In the genomic region with DNA sequence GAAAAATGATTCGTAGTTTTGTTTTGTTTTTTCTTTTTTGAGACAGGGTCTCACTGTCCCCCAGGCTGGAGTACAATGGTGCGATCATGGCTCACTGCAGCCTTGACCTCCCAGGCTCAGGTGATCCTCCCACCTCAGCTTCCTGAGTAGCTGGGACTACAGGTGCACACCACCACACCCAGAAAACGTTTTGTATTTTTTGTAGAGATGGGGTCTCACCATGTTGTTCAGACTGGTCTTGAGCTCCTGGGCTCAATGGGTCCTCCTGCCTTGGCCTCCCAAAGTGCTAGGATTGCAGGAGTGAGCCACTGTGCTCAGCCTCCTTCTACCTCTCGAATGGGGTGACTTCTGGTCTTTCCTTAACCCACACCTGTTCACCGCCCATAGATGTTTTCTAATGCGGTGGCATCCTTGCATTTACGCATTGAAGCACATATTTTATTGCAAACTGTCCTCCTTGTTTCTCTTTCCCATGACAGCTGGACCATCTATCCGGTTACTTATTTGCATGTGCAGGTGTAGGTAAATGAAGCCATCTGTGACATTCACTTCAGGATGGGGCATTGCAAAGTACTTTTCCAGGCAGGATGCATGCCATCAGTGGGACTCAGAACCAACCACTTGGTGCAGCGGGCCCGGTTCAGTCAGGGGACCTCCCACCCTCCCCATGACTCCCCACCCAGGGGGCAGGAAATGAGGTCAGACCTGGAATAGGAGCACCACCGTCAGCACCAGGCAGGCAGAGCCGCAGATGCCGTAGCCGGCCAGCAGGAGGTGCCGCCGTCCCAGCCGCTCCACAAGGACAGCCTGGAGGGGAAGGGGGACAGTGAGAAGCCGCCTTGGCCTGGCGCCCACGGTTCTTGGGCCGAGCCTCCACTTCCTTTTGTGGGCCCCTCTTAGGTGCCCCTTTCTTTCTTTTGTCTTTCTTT, we compare ENCODE assay signal across 9 cellular contexts. TPM values are rescaled to one million over a fixed set of nuclear protein-coding genes. Genes with fewer than 3 reads are reported as not detected.
DNase-seq lines count a peak whose midpoint lies in the region; ATAC-seq and TF ChIP-seq lines count a peak whose summit lies in the region.
"Had no signal": no experiment of that assay in that cellular context is flagged by ENCODE, and none has a peak within 500 bp of the region (broad histone marks: within the 10 kb centered on the region; RNA-seq: fewer than 3 reads in every experiment).

No MANE protein-coding gene starts in this region.

- H3K4me1 ChIP-seq in BE2C: no peaks in the 10 kb centered on the region

- H3K4me3 ChIP-seq in kidney epithelial cell (ENCODE audit: low read depth, low read length) (no peak overlapping the region), BE2C (ENCODE audit: low read depth, low read length) (no peak overlapping the region)

- TF ChIP-seq CTCF in kidney epithelial cell (IDR thresholded peaks at IDR 0.05; ENCODE audit: insufficient read depth, low read length, poor library complexity, severe bottlenecking) (peak; percentile 63), BE2C (IDR thresholded peaks at IDR 0.05; ENCODE audit: low read depth, low read length) (no peak; the same call in 1 of the 2 replicates)

- no peaks in the 10 kb centered on the region for H3K36me3 Mint-ChIP-seq in activated naive CD8-positive, alpha-beta T cell treated with anti-CD3 and anti-CD28 coated beads, Interleukin-2, amount 10 ng/mL, durations not matched to agents 7 days and 5 days
- peaks cover 3% of the 10 kb centered on the region for H3K36me3 Mint-ChIP-seq in effector memory CD8-positive, alpha-beta T cell (ENCODE audit: insufficient read depth)

- H3K36me3 ChIP-seq in kidney epithelial cell (ENCODE audit: control insufficient read depth, insufficient read depth, low read length) (no peaks in the 10 kb centered on the region), BE2C (no peaks in the 10 kb centered on the region)

- in situ Hi-C loops in KBM-7 (cut with MboI; ENCODE audit: low pct_unique_long_range_greater_than_20kb, low sequenced_read_pairs): no loop called here

- no peak overlapping the region for H3K4me3 Mint-ChIP-seq in activated naive CD8-positive, alpha-beta T cell treated with anti-CD3 and anti-CD28 coated beads, Interleukin-2, amount 10 ng/mL, durations not matched to agents 7 days and 5 days
- no peak overlapping the region for H3K4me3 Mint-ChIP-seq in effector memory CD8-positive, alpha-beta T cell

- DNase-seq in GM03348 (ENCODE audit: low spot score) (peak; percentile 80), KBM-7 (peak; percentile 71), kidney epithelial cell (ENCODE audit: low read depth) (no peak), BE2C (no peak), SKM-1 treated with dmso at 0.1 percent for 144 hours (lab: John Stamatoyannopoulos, UW; ENCODE audit: unreplicated experiment) (no peak), NCI-H345 (lab: John Stamatoyannopoulos, UW) (no peak)
- peak; percentile 55 for DNase-seq in activated naive CD8-positive, alpha-beta T cell treated with anti-CD3 and anti-CD28 coated beads, Interleukin-2, amount 10 ng/mL, durations not matched to agents 7 days and 5 days
- DNase-seq in effector memory CD8-positive, alpha-beta T cell: no peak

- peaks cover 12% of the 10 kb centered on the region for H3K27me3 Mint-ChIP-seq in activated naive CD8-positive, alpha-beta T cell treated with anti-CD3 and anti-CD28 coated beads, Interleukin-2, amount 10 ng/mL, durations not matched to agents 7 days and 5 days
- peaks cover 8 to 41% of the 10 kb centered on the region in 2 donors for H3K27me3 Mint-ChIP-seq in effector memory CD8-positive, alpha-beta T cell

- ATAC-seq in activated naive CD8-positive, alpha-beta T cell treated with anti-CD3 and anti-CD28 coated beads, Interleukin-2, amount 10 ng/mL, durations not matched to agents 7 days and 5 days (ENCODE audit: low read depth): peak; percentile 31
- ATAC-seq in effector memory CD8-positive, alpha-beta T cell (replicated peaks): no peak

- H3K9me3 Mint-ChIP-seq in activated naive CD8-positive, alpha-beta T cell treated with anti-CD3 and anti-CD28 coated beads, Interleukin-2, amount 10 ng/mL, durations not matched to agents 7 days and 5 days: no peaks in the 10 kb centered on the region
- no peaks in the 10 kb centered on the region for H3K9me3 Mint-ChIP-seq in effector memory CD8-positive, alpha-beta T cell

- no peak overlapping the region for H3K27ac Mint-ChIP-seq in activated naive CD8-positive, alpha-beta T cell treated with anti-CD3 and anti-CD28 coated beads, Interleukin-2, amount 10 ng/mL, durations not matched to agents 7 days and 5 days
- H3K27ac Mint-ChIP-seq in effector memory CD8-positive, alpha-beta T cell: no peak overlapping the region

- H3K27me3 ChIP-seq in kidney epithelial cell (ENCODE audit: control insufficient read depth, insufficient read depth, low read length) (peaks cover 2% of the 10 kb centered on the region), BE2C (no peaks in the 10 kb centered on the region)

- POLR2A ChIA-PET in activated naive CD8-positive, alpha-beta T cell treated with anti-CD3 and anti-CD28 coated beads, Interleukin-2, amount 10 ng/mL, durations not matched to agents 7 days and 5 days (lab: Charles Lee): no interaction called here

- peaks cover 5% of the 10 kb centered on the region for H3K4me1 Mint-ChIP-seq in activated naive CD8-positive, alpha-beta T cell treated with anti-CD3 and anti-CD28 coated beads, Interleukin-2, amount 10 ng/mL, durations not matched to agents 7 days and 5 days
- peaks cover 0 to 4% of the 10 kb centered on the region in 2 donors for H3K4me1 Mint-ChIP-seq in effector memory CD8-positive, alpha-beta T cell (ENCODE audit: low read depth in 2 of 2)

- H3K9me3 ChIP-seq in BE2C: no peaks in the 10 kb centered on the region

RNA-seq across cellular contexts. Expression of gene SLC2A7, which starts 16.5 kb away (rescaled TPM):
- under 1 TPM in 1 of 2 experiments, not detected in 1; 0.19 TPM for total RNA-seq in activated naive CD8-positive, alpha-beta T cell treated with anti-CD3 and anti-CD28 coated beads, Interleukin-2, amount 10 ng/mL, durations not matched to agents 7 days and 5 days
- total RNA-seq in kidney epithelial cell: not detected in 2 replicates
- polyA plus RNA-seq in BE2C (2012; ENCODE audit: insufficient read depth, insufficient read length, low read depth): not detected
- total RNA-seq: T-helper 2 cell treated with Interferon-gamma antibody and Interleukin-4, amounts not matched to agents 100 ng/mL and 5 ng/mL, for 36 hours had no signal

RNA-seq across cellular contexts. Expression of gene SLC2A5, which starts 59.7 kb away (rescaled TPM):
- not detected for total RNA-seq in activated naive CD8-positive, alpha-beta T cell treated with anti-CD3 and anti-CD28 coated beads, Interleukin-2, amount 10 ng/mL, durations not matched to agents 7 days and 5 days
- total RNA-seq in kidney epithelial cell: 0.07 TPM in 1 of 2 replicates, not detected in the other
- polyA plus RNA-seq in BE2C (2012; ENCODE audit: insufficient read depth, insufficient read length, low read depth): not detected

Comparison
In these comparisons a context has a peak if more than half of its experiments do, and no peak if none do; other contexts are left out.
1. DNase-seq: peak in GM03348 (single experiment), KBM-7 (single experiment) and activated naive CD8-positive, alpha-beta T cell treated with anti-CD3 and anti-CD28 coated beads, Interleukin-2, amount 10 ng/mL, durations not matched to agents 7 days and 5 days (single experiment); none in kidney epithelial cell (single experiment), BE2C (single experiment), SKM-1 treated with dmso at 0.1 percent for 144 hours (single experiment), effector memory CD8-positive, alpha-beta T cell (0 of 3) and NCI-H345 (single experiment).